ENCODE assay signal across 25 cellular contexts in genomic region chr5:140603739-140604138, GRCh38.
"Had no signal": no experiment of that assay in that cellular context is flagged by ENCODE, and none has a peak within 500 bp of the region (broad histone marks: within the 10 kb centered on the region; RNA-seq: fewer than 3 reads in every experiment).

No MANE protein-coding gene starts in this region.

- DNase-seq: activated CD4-positive, alpha-beta memory T cell treated with anti-CD3 and anti-CD28 coated beads, Interleukin-2, amount 10 ng/mL, durations not matched to agents 7 days and 5 days; activated CD4-positive, alpha-beta T cell treated with anti-CD3 and anti-CD28 coated beads, Interleukin-2, amount 10 ng/mL, durations not matched to agents 24 days and 14 days; activated CD8-positive, alpha-beta memory T cell treated with anti-CD3 and anti-CD28 coated beads, Interleukin-2, amount 50 U/mL, for 48 hours; activated gamma-delta T cell; activated naive CD4-positive, alpha-beta T cell treated with anti-CD3 and anti-CD28 coated beads, Interleukin-2, amount 10 ng/mL, durations not matched to agents 7 days and 5 days; activated naive CD8-positive, alpha-beta T cell treated with anti-CD3 and anti-CD28 coated beads, Interleukin-2, amount 10 ng/mL, durations not matched to agents 7 days and 5 days; activated T-cell treated with anti-CD3 and anti-CD28 coated beads, Interleukin-2, amount 50 U/mL, for 24 hours; amniotic stem cell; brain microvascular endothelial cell; foreskin fibroblast; heart left ventricle; lower lobe of right lung; mesendoderm; posterior cingulate gyrus; right cardiac atrium; stimulated activated CD4-positive, alpha-beta T cell treated with anti-CD3 and anti-CD28 coated beads, Interleukin-2, amount 100 ng/mL, for 48 hours; stimulated activated naive CD4-positive, alpha-beta T cell treated with Interleukin-2 at 50 U/mL for 16 hours; T-helper 9 cell; testis; transverse colon; WERI-Rb-1 had no signal

- H3K36me3 ChIP-seq: brain microvascular endothelial cell, heart left ventricle, lower lobe of right lung, transverse colon, WERI-Rb-1 had no signal

- ATAC-seq: activated CD4-positive, CD25-positive, alpha-beta regulatory T cell treated with anti-CD3 and anti-CD28 coated beads, Interleukin-2, amount 50 U/mL, for 24 hours; esophagus mucosa; natural killer cell treated with Interleukin-12 subunit alpha and Interleukin-12 subunit beta and Interleukin-15 and Interleukin-18, amount 100 ng/mL, for 72 hours had no signal

- H3K27ac Mint-ChIP-seq: activated CD4-positive, alpha-beta memory T cell treated with anti-CD3 and anti-CD28 coated beads, Interleukin-2, amount 10 ng/mL, durations not matched to agents 7 days and 5 days; activated CD4-positive, alpha-beta T cell treated with anti-CD3 and anti-CD28 coated beads, Interleukin-2, amount 10 ng/mL, durations not matched to agents 24 days and 14 days; activated naive CD4-positive, alpha-beta T cell treated with anti-CD3 and anti-CD28 coated beads, Interleukin-2, amount 10 ng/mL, durations not matched to agents 7 days and 5 days; activated naive CD8-positive, alpha-beta T cell treated with anti-CD3 and anti-CD28 coated beads, Interleukin-2, amount 10 ng/mL, durations not matched to agents 7 days and 5 days; activated T-cell treated with anti-CD3 and anti-CD28 coated beads, Interleukin-2, amount 50 U/mL, for 24 hours; natural killer cell treated with Interleukin-12 subunit alpha and Interleukin-12 subunit beta and Interleukin-15 and Interleukin-18, amount 100 ng/mL, for 72 hours had no signal

- H3K36me3 Mint-ChIP-seq: activated naive CD4-positive, alpha-beta T cell treated with anti-CD3 and anti-CD28 coated beads, Interleukin-2, amount 10 ng/mL, durations not matched to agents 7 days and 5 days; activated naive CD8-positive, alpha-beta T cell treated with anti-CD3 and anti-CD28 coated beads, Interleukin-2, amount 10 ng/mL, durations not matched to agents 7 days and 5 days; natural killer cell treated with Interleukin-12 subunit alpha and Interleukin-12 subunit beta and Interleukin-15 and Interleukin-18, amount 100 ng/mL, for 72 hours had no signal

- H3K4me3 Mint-ChIP-seq: activated CD4-positive, alpha-beta memory T cell treated with anti-CD3 and anti-CD28 coated beads, Interleukin-2, amount 10 ng/mL, durations not matched to agents 7 days and 5 days; activated CD4-positive, alpha-beta T cell treated with anti-CD3 and anti-CD28 coated beads, Interleukin-2, amount 10 ng/mL, durations not matched to agents 24 days and 14 days; activated naive CD4-positive, alpha-beta T cell treated with anti-CD3 and anti-CD28 coated beads, Interleukin-2, amount 10 ng/mL, durations not matched to agents 7 days and 5 days; activated naive CD8-positive, alpha-beta T cell treated with anti-CD3 and anti-CD28 coated beads, Interleukin-2, amount 10 ng/mL, durations not matched to agents 7 days and 5 days; activated T-cell treated with anti-CD3 and anti-CD28 coated beads, Interleukin-2, amount 50 U/mL, for 24 hours; natural killer cell treated with Interleukin-12 subunit alpha and Interleukin-12 subunit beta and Interleukin-15 and Interleukin-18, amount 100 ng/mL, for 72 hours had no signal

- H3K27me3 ChIP-seq: brain microvascular endothelial cell, heart left ventricle, testis, transverse colon had no signal

- H3K4me3 ChIP-seq: coronary artery, heart left ventricle, lower lobe of right lung, testis, transverse colon had no signal

- H3K27ac ChIP-seq: brain microvascular endothelial cell, lower lobe of right lung, testis, WERI-Rb-1 had no signal

- H3K4me1 Mint-ChIP-seq: activated CD4-positive, alpha-beta memory T cell treated with anti-CD3 and anti-CD28 coated beads, Interleukin-2, amount 10 ng/mL, durations not matched to agents 7 days and 5 days; activated CD4-positive, alpha-beta T cell treated with anti-CD3 and anti-CD28 coated beads, Interleukin-2, amount 10 ng/mL, durations not matched to agents 24 days and 14 days; activated naive CD8-positive, alpha-beta T cell treated with anti-CD3 and anti-CD28 coated beads, Interleukin-2, amount 10 ng/mL, durations not matched to agents 7 days and 5 days had no signal

- H3K9me3 Mint-ChIP-seq: activated CD4-positive, alpha-beta memory T cell treated with anti-CD3 and anti-CD28 coated beads, Interleukin-2, amount 10 ng/mL, durations not matched to agents 7 days and 5 days; activated CD4-positive, alpha-beta T cell treated with anti-CD3 and anti-CD28 coated beads, Interleukin-2, amount 10 ng/mL, durations not matched to agents 24 days and 14 days; activated naive CD4-positive, alpha-beta T cell treated with anti-CD3 and anti-CD28 coated beads, Interleukin-2, amount 10 ng/mL, durations not matched to agents 7 days and 5 days; activated naive CD8-positive, alpha-beta T cell treated with anti-CD3 and anti-CD28 coated beads, Interleukin-2, amount 10 ng/mL, durations not matched to agents 7 days and 5 days; activated T-cell treated with anti-CD3 and anti-CD28 coated beads, Interleukin-2, amount 50 U/mL, for 24 hours; natural killer cell treated with Interleukin-12 subunit alpha and Interleukin-12 subunit beta and Interleukin-15 and Interleukin-18, amount 100 ng/mL, for 72 hours had no signal

- H3K27me3 Mint-ChIP-seq: activated T-cell treated with anti-CD3 and anti-CD28 coated beads, Interleukin-2, amount 50 U/mL, for 24 hours had no signal

- H3K9me3 ChIP-seq: heart left ventricle, lower lobe of right lung, testis, transverse colon had no signal

- H3K4me1 ChIP-seq: testis had no signal
